Comparison of ENCODE assay signal across 14 cellular contexts in the genomic region with DNA sequence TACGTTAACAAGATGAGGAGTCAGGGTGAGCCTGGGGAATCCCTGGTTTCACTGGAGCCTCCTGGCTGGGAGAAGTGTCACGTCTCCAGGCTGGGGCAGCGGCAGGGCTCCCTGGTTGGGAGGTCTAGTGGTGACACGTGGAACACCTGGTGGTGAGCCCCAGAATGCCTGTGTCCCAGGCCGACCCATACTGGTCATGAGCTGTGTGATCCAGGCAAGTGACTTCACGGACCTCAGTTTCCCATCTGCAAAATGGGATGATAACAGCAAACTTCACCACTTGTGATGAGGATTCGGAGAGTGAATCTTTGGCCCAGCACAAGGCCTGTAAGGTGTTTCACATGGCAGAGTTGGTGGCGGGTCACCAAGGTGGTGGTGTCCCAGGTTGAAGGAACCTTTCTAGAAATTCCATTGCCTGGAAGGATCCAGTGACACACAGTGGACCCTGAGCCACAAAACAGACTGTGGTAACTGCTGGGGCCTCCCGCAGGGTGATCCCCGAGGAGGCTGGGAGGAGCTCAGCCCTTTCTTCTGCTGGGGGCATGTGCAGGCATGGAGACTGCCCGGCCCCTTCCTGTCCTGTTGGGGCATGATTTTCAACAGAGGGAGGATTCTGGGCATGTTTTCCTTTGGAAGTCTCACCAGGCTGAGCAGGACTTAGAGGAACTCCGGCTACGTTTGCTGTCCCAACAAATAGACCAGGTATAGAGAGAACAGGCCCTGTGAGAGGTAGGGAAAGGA.
A peak's percentile ranks its signal among the peaks of the same experiment; 100 is the strongest.
DNase-seq lines count a peak whose midpoint lies in the region; ATAC-seq, FAIRE-seq and TF ChIP-seq lines count a peak whose summit lies in the region.
"Had no signal": no experiment of that assay in that cellular context is flagged by ENCODE, and none has a peak within 500 bp of the region (broad histone marks: within the 10 kb centered on the region; RNA-seq: fewer than 3 reads in every experiment).

No MANE protein-coding gene starts in this region.

- H2AK5ac ChIP-seq in H1 (ENCODE audit: low read depth, low read length), result peak overlapping the region; percentile 79; the same call in 1 of the 2 replicates

- TF ChIP-seq CTCF in cardiac muscle cell (IDR thresholded peaks at IDR 0.05; ENCODE audit: low read depth, low read length), result no peak
- TF ChIP-seq CTCF in H1 (IDR thresholded peaks at IDR 0.05; ENCODE audit: control extremely low read depth in 1 of 3, insufficient read depth in 1 of 3, low read depth in 1 of 3, low read length in 3 of 3), result peak in 1 of 3 experiments; percentile 12; a peak in 1 of 4 replicates
- no peak for TF ChIP-seq CTCF in nephron progenitor cell (IDR thresholded peaks at IDR 0.05)
- TF ChIP-seq CTCF in CD8-positive, alpha-beta T cell (IDR thresholded peaks at IDR 0.05), result no peak

- H4K20me1 ChIP-seq in H1 (replicated peaks in 1 of 2; ENCODE audit: control insufficient read depth in 1 of 2, insufficient read depth in 2 of 2, low read length in 2 of 2), result no peaks in the 10 kb centered on the region

- H2BK12ac ChIP-seq in H1 (ENCODE audit: low read depth, low read length), result peak overlapping the region; percentile 2; the same call in 1 of the 2 replicates

- H3K27me3 Mint-ChIP-seq in nephron progenitor cell (ENCODE audit: low read depth, poor library complexity), result no peaks in the 10 kb centered on the region
- H3K27me3 Mint-ChIP-seq in CD8-positive, alpha-beta T cell (ENCODE audit: low read depth), result no peaks in the 10 kb centered on the region

- no peak for FAIRE-seq in H1 (lab: Jason Lieb, UNC)

- peak overlapping the region; percentile 75 for H3K27ac ChIP-seq in cardiac muscle cell
- no peak overlapping the region for H3K27ac ChIP-seq in H1 (ENCODE audit: low read depth, low read length)
- H3K27ac ChIP-seq in urinary bladder (ENCODE audit: low read depth), result peak overlapping the region; percentile 74
- H3K27ac ChIP-seq in CD8-positive, alpha-beta T cell (ENCODE audit: low read depth, low read length), result no peak overlapping the region
- H3K27ac ChIP-seq: SJCRH30 had no signal

- no peak for TF ChIP-seq EP300 in H1 (IDR thresholded peaks at IDR 0.05; ENCODE audit: borderline replicate concordance in 1 of 2, low read depth in 2 of 2, low read length in 2 of 2)

- peaks cover 62% of the 10 kb centered on the region for H3K4me1 Mint-ChIP-seq in nephron progenitor cell
- H3K4me1 Mint-ChIP-seq in CD8-positive, alpha-beta T cell (ENCODE audit: low read depth), result peaks cover 44% of the 10 kb centered on the region

- CTCF ChIA-PET in H1 (lab: Charles Lee; ENCODE audit: partially characterized antibody), result interaction anchor here (0.6 to 1.8 kb wide), 7 partner anchors 12 to 279 kb away, joined by 3 to 5 read pairs (median 4); no protein-coding TSS in a partner anchor
- CTCF ChIA-PET in CD8-positive, alpha-beta T cell (lab: Charles Lee), result no interaction called here

- no peak overlapping the region for H2AFZ ChIP-seq in H1 (ENCODE audit: low read length)

- no peak overlapping the region for H3K56ac ChIP-seq in H1 (replicated peaks; ENCODE audit: insufficient read length, low read depth, low read length)

- peaks cover 7% of the 10 kb centered on the region; the same call in 1 of the 2 replicates for H3K23me2 ChIP-seq in H1 (ENCODE audit: low read depth, low read length)

- no peaks in the 10 kb centered on the region for H3K9me3 ChIP-seq in cardiac muscle cell (ENCODE audit: low read depth)
- peaks cover 2 to 7% of the 10 kb centered on the region in 2 experiments for H3K9me3 ChIP-seq in H1 (ENCODE audit: insufficient read depth in 2 of 2, low read depth in 1 of 2, low read length in 1 of 2)
- no peaks in the 10 kb centered on the region for H3K9me3 ChIP-seq in CD8-positive, alpha-beta T cell (ENCODE audit: low read length)
- H3K9me3 ChIP-seq: SJCRH30 had no signal

- TF ChIP-seq POLR2A in H1 (IDR thresholded peaks at IDR 0.05; ENCODE audit: control extremely low read depth in 1 of 2, low read depth in 2 of 2, low read length in 2 of 2), result no peak

- no peak overlapping the region for H3K4ac ChIP-seq in H1 (replicated peaks; ENCODE audit: insufficient read length, low read depth, low read length)

- H4K91ac ChIP-seq in H1 (replicated peaks; ENCODE audit: insufficient read length, low read length), result peak overlapping the region; percentile 26

- no peak for DNase-seq in cardiac muscle cell (ENCODE audit: low read depth in 1 of 2, low spot score in 1 of 2)
- DNase-seq in left cardiac atrium, result no peak
- no peak for DNase-seq in H1 (ENCODE audit: low read depth in 1 of 2, low spot score in 2 of 2)
- DNase-seq in nephron progenitor cell, result no peak
- DNase-seq in CD8-positive, alpha-beta T cell, result no peak
- DNase-seq in AG20443 (ENCODE audit: low spot score), result no peak
- DNase-seq: activated T-cell treated with anti-CD3 and anti-CD28 coated beads, Interleukin-2, amount 50 U/mL, for 48 hours; NCI-H1092; NCI-H524 treated with DMSO at 0.1 percent for 48 hours; occipital lobe; SJCRH30; stimulated activated naive CD4-positive, alpha-beta T cell treated with Interleukin-2 at 50 U/mL for 16 hours had no signal

- no peak overlapping the region for H3K14ac ChIP-seq in H1 (ENCODE audit: insufficient read length)

- H3K4me3 ChIP-seq in cardiac muscle cell, result no peak overlapping the region
- H3K4me3 ChIP-seq in H1 (ENCODE audit: extremely low read depth in 1 of 4, insufficient read depth in 2 of 4, low read depth in 3 of 4, low read length in 4 of 4), result no peak overlapping the region
- no peak overlapping the region for H3K4me3 ChIP-seq in urinary bladder (ENCODE audit: low read depth, low read length)
- no peak overlapping the region for H3K4me3 ChIP-seq in CD8-positive, alpha-beta T cell (ENCODE audit: low read depth, low read length)
- H3K4me3 ChIP-seq: SJCRH30 had no signal

- H3K4me2 ChIP-seq in H1 (ENCODE audit: insufficient read depth in 1 of 2, low read depth in 2 of 2, low read length in 2 of 2), result no peak overlapping the region

- H3K36me3 ChIP-seq in cardiac muscle cell (no peaks in the 10 kb centered on the region), H1 (ENCODE audit: control insufficient read depth in 2 of 4, insufficient read depth in 4 of 4, low read length in 3 of 4) (no peaks in the 10 kb centered on the region), urinary bladder (ENCODE audit: insufficient read depth) (no peaks in the 10 kb centered on the region)
- H3K36me3 ChIP-seq in CD8-positive, alpha-beta T cell (ENCODE audit: insufficient read depth, low read length), result no peaks in the 10 kb centered on the region
- H3K36me3 ChIP-seq: SJCRH30 had no signal

- no peak overlapping the region for H2BK120ac ChIP-seq in H1 (replicated peaks; ENCODE audit: low read depth, low read length)

- H2BK5ac ChIP-seq in H1 (ENCODE audit: low read depth, low read length), result peak overlapping the region; percentile 66; the same call in 1 of the 2 replicates

- 88% methylated on average over 13 of the region's 13 CpGs; no CpG with 5 or more reads in 1 of the 2 experiments for whole genome bisulfite sequencing in H1 (ENCODE audit: extremely low coverage in 1 of 2, insufficient coverage in 1 of 2, insufficient read length in 1 of 2, insufficient replicate concordance in 2 of 2, low coverage in 1 of 2, low lambda C conversion rate in 2 of 2, missing lambda C conversion rate in 1 of 2), 2 experiments
- 58% methylated on average over 13 of the region's 13 CpGs for WGBS in urinary bladder

- no peak overlapping the region for H3K9ac ChIP-seq in H1 (replicated peaks in 1 of 4; ENCODE audit: extremely low read depth in 1 of 4, low read depth in 3 of 4, low read length in 3 of 4)

- H3K4me3 Mint-ChIP-seq in nephron progenitor cell, result no peak overlapping the region
- H3K4me3 Mint-ChIP-seq in CD8-positive, alpha-beta T cell, result no peak overlapping the region

- H3K36me3 Mint-ChIP-seq in nephron progenitor cell (ENCODE audit: low read depth), result no peaks in the 10 kb centered on the region
- no peaks in the 10 kb centered on the region for H3K36me3 Mint-ChIP-seq in CD8-positive, alpha-beta T cell

- H3K27me3 ChIP-seq in cardiac muscle cell (no peaks in the 10 kb centered on the region), H1 (replicated peaks in 1 of 4; ENCODE audit: control insufficient read depth in 3 of 4, extremely low read depth in 1 of 4, insufficient read depth in 3 of 4, low read length in 3 of 4) (no peaks in the 10 kb centered on the region)
- no peaks in the 10 kb centered on the region for H3K27me3 ChIP-seq in CD8-positive, alpha-beta T cell (ENCODE audit: insufficient read depth, low read length)

- POLR2A ChIA-PET in H1 (lab: Charles Lee; ENCODE audit: partially characterized antibody), result interaction anchor here (1.2 to 5.4 kb wide), 3 partner anchors 10 to 153 kb away, joined by 3 to 65 read pairs (median 8); a partner anchor contains a TSS
- POLR2A ChIA-PET in CD8-positive, alpha-beta T cell (lab: Charles Lee), result no interaction called here

- H3K27ac Mint-ChIP-seq in nephron progenitor cell, result peak overlapping the region; percentile 94
- no peak overlapping the region for H3K27ac Mint-ChIP-seq in CD8-positive, alpha-beta T cell

- no peak for ATAC-seq in left cardiac atrium
- no peak for ATAC-seq in CD8-positive, alpha-beta T cell
- ATAC-seq in GM19324 (IDR thresholded peaks at IDR 0.05; ENCODE audit: low FRiP score, unreplicated experiment), result no peak

- no peaks in the 10 kb centered on the region for H3K79me1 ChIP-seq in H1 (ENCODE audit: low read depth, low read length)

- H3K4me1 ChIP-seq in cardiac muscle cell (ENCODE audit: low read depth), result peaks cover 21% of the 10 kb centered on the region
- peaks cover 3 to 28% (median 22%) of the 10 kb centered on the region in 4 experiments for H3K4me1 ChIP-seq in H1 (replicated peaks in 1 of 4; ENCODE audit: control insufficient read depth in 3 of 4, insufficient read depth in 4 of 4, low read length in 3 of 4)
- H3K4me1 ChIP-seq in urinary bladder (ENCODE audit: insufficient read depth), result no peaks in the 10 kb centered on the region
- H3K4me1 ChIP-seq in CD8-positive, alpha-beta T cell (ENCODE audit: insufficient read depth, low read length), result peaks cover 47% of the 10 kb centered on the region

- H4K8ac ChIP-seq in H1 (ENCODE audit: extremely low read depth, insufficient read depth, low read length), result no peak overlapping the region

- no peaks in the 10 kb centered on the region for H3K79me2 ChIP-seq in H1 (ENCODE audit: control insufficient read depth in 1 of 2, insufficient read depth in 2 of 2, low read length in 2 of 2)

- peak overlapping the region; percentile 61; the same call in 1 of the 2 replicates for H2BK15ac ChIP-seq in H1 (ENCODE audit: low read length)

- H4K5ac ChIP-seq in H1 (ENCODE audit: insufficient read length, low read depth, low read length), result no peak overlapping the region

- no peak overlapping the region for H3K23ac ChIP-seq in H1 (ENCODE audit: insufficient read length)

- peaks cover 11% of the 10 kb centered on the region for H3K9me3 Mint-ChIP-seq in nephron progenitor cell
- H3K9me3 Mint-ChIP-seq in CD8-positive, alpha-beta T cell, result peaks cover 8% of the 10 kb centered on the region

- TF ChIP-seq RAD21 in H1 (IDR thresholded peaks at IDR 0.05 in 1 of 2, conservative IDR thresholded peaks at IDR 0.05 in 1 of 2; ENCODE audit: low read depth in 2 of 2, low read length in 2 of 2), result no peak; a peak in 1 of 4 replicates

- H2BK20ac ChIP-seq in H1 (ENCODE audit: low read length), result 0 out of 2 replicates have a peak overlapping the region, but pooled peaks have one; percentile 97

- H3K18ac ChIP-seq in H1 (ENCODE audit: extremely low read depth, low read length), result no peak overlapping the region; the same call in 1 of the 2 replicates

- intact Hi-C loops in left cardiac atrium (cut with DNase I), result loop anchor here in 1 of 2 donors (10.0 kb wide), 1 partner anchor 283 kb away; no protein-coding TSS in a partner anchor
- intact Hi-C loops in CD8-positive, alpha-beta T cell (cut with DNase I, micrococcal nuclease), result no loop called here

Comparison
In these comparisons a context has a peak if more than half of its experiments do, and no peak if none do; other contexts are left out.
1. H3K27ac ChIP-seq: peak in cardiac muscle cell (single experiment) and urinary bladder (single experiment); none in H1 (single experiment) and CD8-positive, alpha-beta T cell (single experiment).